1 cellular context compared by ENCODE assay signal in genomic region chr4:52554606-52555355, GRCh38.
TF ChIP-seq lines count a peak whose summit lies in the region.

No MANE protein-coding gene starts in this region.

TF ChIP-seq in WTC11, 78 proteins besides CTCF, POLR2A, EP300 and RAD21 (continued from another document):
- TF ChIP-seq ATF6 (CRISPR knock-in tag; IDR thresholded peaks at IDR 0.05), result no peak
